Comparison of ENCODE assay signal across 22 cellular contexts in the genomic region with DNA sequence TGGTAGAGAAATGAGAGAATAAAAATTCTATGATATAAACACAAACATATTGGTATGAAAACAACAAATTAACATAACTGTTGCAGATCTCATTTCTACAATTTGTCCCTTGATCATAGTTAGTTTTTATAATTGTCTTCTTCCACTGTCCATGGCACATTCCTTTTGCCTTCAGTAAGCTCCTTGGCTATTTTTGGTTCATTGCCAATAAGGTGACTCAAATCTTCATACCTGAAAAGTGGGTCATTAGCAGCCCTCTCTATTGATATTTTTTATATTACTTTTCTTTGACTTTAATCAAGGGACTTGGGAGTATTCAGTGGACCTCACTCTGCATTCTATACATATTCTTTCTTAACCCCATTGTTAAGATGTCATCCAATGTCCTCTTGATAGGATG.
DNase-seq lines count a peak whose midpoint lies in the region; ATAC-seq and TF ChIP-seq lines count a peak whose summit lies in the region.
"Had no signal": no experiment of that assay in that cellular context is flagged by ENCODE, and none has a peak within 500 bp of the region (broad histone marks: within the 10 kb centered on the region; RNA-seq: fewer than 3 reads in every experiment).

No MANE protein-coding gene starts in this region.

- H3K27me3 Mint-ChIP-seq in endodermal cell (ENCODE audit: insufficient read depth): no peaks in the 10 kb centered on the region
- H3K27me3 Mint-ChIP-seq: CD4-positive, alpha-beta T cell had no signal

- H3K27me3 ChIP-seq in endodermal cell (ENCODE audit: control insufficient read depth, insufficient read depth, low read length, poor library complexity, severe bottlenecking) (no peaks in the 10 kb centered on the region), lower lobe of right lung (ENCODE audit: low read depth) (no peaks in the 10 kb centered on the region), Peyer's patch (no peaks in the 10 kb centered on the region)
- H3K27me3 ChIP-seq: BE2C had no signal

- no peak overlapping the region for H3K4me3 Mint-ChIP-seq in endodermal cell
- H3K4me3 Mint-ChIP-seq: CD4-positive, alpha-beta T cell; GM23338 had no signal

- H3K4me3 ChIP-seq in astrocyte of the cerebellum (ENCODE audit: low read depth, low read length) (no peak overlapping the region), endodermal cell (ENCODE audit: low read length) (no peak overlapping the region), lower lobe of right lung (no peak overlapping the region), Peyer's patch (no peak overlapping the region)
- H3K4me3 ChIP-seq: GM23338, K562 had no signal

- no peak overlapping the region for H3K9ac ChIP-seq in endodermal cell (ENCODE audit: extremely low read depth, low read length, poor library complexity, severe bottlenecking)

- no peak overlapping the region for H3K27ac Mint-ChIP-seq in endodermal cell
- no peak overlapping the region for H3K27ac Mint-ChIP-seq in activated naive CD4-positive, alpha-beta T cell treated with anti-CD3 and anti-CD28 coated beads, Interleukin-2, amount 50 U/mL, for 72 hours
- H3K27ac Mint-ChIP-seq: CD4-positive, alpha-beta T cell; GM23338 had no signal

- H3K4me1 ChIP-seq in endodermal cell (ENCODE audit: control insufficient read depth, insufficient read depth, low read length) (no peaks in the 10 kb centered on the region), lower lobe of right lung (no peaks in the 10 kb centered on the region), Peyer's patch (no peaks in the 10 kb centered on the region)
- H3K4me1 ChIP-seq: BE2C had no signal

- TF ChIP-seq POLR2A in Peyer's patch (IDR thresholded peaks at IDR 0.05): no peak

- intact Hi-C loops in lower lobe of right lung (cut with DNase I): no loop called here

- H3K4me1 Mint-ChIP-seq in endodermal cell: no peaks in the 10 kb centered on the region
- H3K4me1 Mint-ChIP-seq: GM23338 had no signal

- H3K36me3 Mint-ChIP-seq in endodermal cell (ENCODE audit: low read depth): no peaks in the 10 kb centered on the region
- H3K36me3 Mint-ChIP-seq in activated naive CD4-positive, alpha-beta T cell treated with anti-CD3 and anti-CD28 coated beads, Interleukin-2, amount 50 U/mL, for 72 hours: peaks cover 0 to 11% of the 10 kb centered on the region in 2 donors

- TF ChIP-seq CTCF in astrocyte of the cerebellum (IDR thresholded peaks at IDR 0.05; ENCODE audit: low read depth, low read length, missing control alignments): no peak
- TF ChIP-seq CTCF in endodermal cell (conservative IDR thresholded peaks at IDR 0.05): no peak
- TF ChIP-seq CTCF in lower lobe of right lung (IDR thresholded peaks at IDR 0.05): no peak
- TF ChIP-seq CTCF in Peyer's patch (IDR thresholded peaks at IDR 0.05): no peak

- in situ Hi-C loops in astrocyte of the cerebellum (cut with HindIII; ENCODE audit: low sequenced_read_pairs): no loop called here

- no peaks in the 10 kb centered on the region for H3K36me3 ChIP-seq in endodermal cell (ENCODE audit: control insufficient read depth, insufficient read depth, low read length)
- H3K36me3 ChIP-seq in lower lobe of right lung: no peaks in the 10 kb centered on the region
- peaks cover 0 to 3% (median 0%) of the 10 kb centered on the region in 3 donors for H3K36me3 ChIP-seq in Peyer's patch
- H3K36me3 ChIP-seq: BE2C had no signal

- ATAC-seq in lower lobe of right lung: no peak
- no peak for ATAC-seq in activated naive CD4-positive, alpha-beta T cell treated with anti-CD3 and anti-CD28 coated beads, Interleukin-2, amount 50 U/mL, for 72 hours
- ATAC-seq: GM23338, K562, Panc1, SK-N-SH treated with all-trans-retinoic acid at 6 μM for 48 hours had no signal

- H3K27ac ChIP-seq in endodermal cell (ENCODE audit: low read depth, low read length): no peak overlapping the region
- no peak overlapping the region for H3K27ac ChIP-seq in lower lobe of right lung
- no peak overlapping the region for H3K27ac ChIP-seq in Peyer's patch
- H3K27ac ChIP-seq: 22Rv1, HL-60 had no signal

- H3K9me3 ChIP-seq in endodermal cell (ENCODE audit: control insufficient read depth, low read length) (no peaks in the 10 kb centered on the region), lower lobe of right lung (peaks cover 3% of the 10 kb centered on the region), Peyer's patch (no peaks in the 10 kb centered on the region)
- H3K9me3 ChIP-seq: BE2C had no signal

- peak; percentile 2 for DNase-seq in DMS53 (lab: John Stamatoyannopoulos, UW)
- DNase-seq in DMS53 treated with DMSO at 0.1 percent for 48 hours (lab: John Stamatoyannopoulos, UW; ENCODE audit: unreplicated experiment): no peak
- peak; percentile 9 for DNase-seq in astrocyte of the cerebellum (ENCODE audit: low read depth)
- DNase-seq in iris pigment epithelial cell (ENCODE audit: low read depth): peak; percentile 34
- DNase-seq in endodermal cell: no peak
- no peak for DNase-seq in lower lobe of right lung
- no peak for DNase-seq in activated naive CD4-positive, alpha-beta T cell treated with anti-CD3 and anti-CD28 coated beads, Interleukin-2, amount 50 U/mL, for 72 hours (ENCODE audit: low spot score in 2 of 2)
- DNase-seq in Peyer's patch: no peak
- DNase-seq: BE2C; Calu3; CD4-positive, alpha-beta T cell; DMS79 treated with DMSO at 0.1 percent for 48 hours; GF-D8; NCI-H1092; NCI-H524 treated with DMSO at 0.1 percent for 48 hours; SHP77 had no signal

- peaks cover 7% of the 10 kb centered on the region for H3K9me3 Mint-ChIP-seq in endodermal cell
- H3K9me3 Mint-ChIP-seq in activated naive CD4-positive, alpha-beta T cell treated with anti-CD3 and anti-CD28 coated beads, Interleukin-2, amount 50 U/mL, for 72 hours: peaks cover 15 to 17% of the 10 kb centered on the region in 2 donors
- H3K9me3 Mint-ChIP-seq: GM23338 had no signal

Comparison
In these comparisons a context has a peak if more than half of its experiments do, and no peak if none do; other contexts are left out.
1. DNase-seq: peak in DMS53 (single experiment), astrocyte of the cerebellum (single experiment) and iris pigment epithelial cell (single experiment); none in DMS53 treated with DMSO at 0.1 percent for 48 hours (single experiment), endodermal cell (single experiment), lower lobe of right lung (single experiment), activated naive CD4-positive, alpha-beta T cell treated with anti-CD3 and anti-CD28 coated beads, Interleukin-2, amount 50 U/mL, for 72 hours (0 of 2) and Peyer's patch (0 of 3).